8 cellular contexts compared by ENCODE assay signal in the genomic region with DNA sequence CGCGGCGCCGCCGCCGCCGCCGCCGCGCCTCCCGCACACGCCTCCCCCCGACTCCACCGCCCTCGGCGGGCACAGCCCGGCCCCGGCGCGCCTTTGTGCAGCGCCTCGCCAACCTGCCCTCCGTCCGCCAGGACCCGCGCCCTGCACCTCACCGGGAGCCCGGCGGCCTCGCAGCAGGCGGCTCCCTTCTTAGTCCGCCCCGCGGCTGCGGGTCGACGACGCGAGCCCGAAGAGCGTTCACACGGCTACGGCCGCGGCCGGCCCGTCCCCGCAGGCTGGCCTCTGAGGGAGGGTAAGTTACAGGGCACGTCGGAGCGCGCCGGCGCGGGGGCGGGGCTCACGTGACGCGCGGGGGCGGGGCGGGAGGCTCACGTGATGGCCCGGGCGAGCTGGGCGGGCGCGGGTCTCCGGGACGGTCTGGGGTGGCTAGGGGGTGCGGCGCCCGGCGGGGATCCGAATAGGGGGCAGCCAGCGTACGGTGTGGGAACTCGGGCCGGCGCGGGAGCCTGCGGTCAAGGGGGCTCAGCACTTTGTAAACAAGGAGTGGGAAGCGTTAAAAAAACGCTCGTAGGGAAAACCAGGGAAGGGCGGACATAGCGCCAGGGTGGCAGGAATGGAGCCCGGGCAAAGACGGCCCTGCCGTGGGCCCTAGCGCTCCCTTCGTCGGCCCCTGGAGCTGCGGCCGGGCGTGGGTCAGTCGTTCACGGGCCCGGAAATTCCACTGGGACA. TPM values are rescaled to one million over a fixed set of nuclear protein-coding genes. Genes with fewer than 3 reads are reported as not detected.
DNase-seq lines count a peak whose midpoint lies in the region; ATAC-seq and TF ChIP-seq lines count a peak whose summit lies in the region.

A gene with protein sequence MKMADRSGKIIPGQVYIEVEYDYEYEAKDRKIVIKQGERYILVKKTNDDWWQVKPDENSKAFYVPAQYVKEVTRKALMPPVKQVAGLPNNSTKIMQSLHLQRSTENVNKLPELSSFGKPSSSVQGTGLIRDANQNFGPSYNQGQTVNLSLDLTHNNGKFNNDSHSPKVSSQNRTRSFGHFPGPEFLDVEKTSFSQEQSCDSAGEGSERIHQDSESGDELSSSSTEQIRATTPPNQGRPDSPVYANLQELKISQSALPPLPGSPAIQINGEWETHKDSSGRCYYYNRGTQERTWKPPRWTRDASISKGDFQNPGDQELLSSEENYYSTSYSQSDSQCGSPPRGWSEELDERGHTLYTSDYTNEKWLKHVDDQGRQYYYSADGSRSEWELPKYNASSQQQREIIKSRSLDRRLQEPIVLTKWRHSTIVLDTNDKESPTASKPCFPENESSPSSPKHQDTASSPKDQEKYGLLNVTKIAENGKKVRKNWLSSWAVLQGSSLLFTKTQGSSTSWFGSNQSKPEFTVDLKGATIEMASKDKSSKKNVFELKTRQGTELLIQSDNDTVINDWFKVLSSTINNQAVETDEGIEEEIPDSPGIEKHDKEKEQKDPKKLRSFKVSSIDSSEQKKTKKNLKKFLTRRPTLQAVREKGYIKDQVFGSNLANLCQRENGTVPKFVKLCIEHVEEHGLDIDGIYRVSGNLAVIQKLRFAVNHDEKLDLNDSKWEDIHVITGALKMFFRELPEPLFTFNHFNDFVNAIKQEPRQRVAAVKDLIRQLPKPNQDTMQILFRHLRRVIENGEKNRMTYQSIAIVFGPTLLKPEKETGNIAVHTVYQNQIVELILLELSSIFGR (minus strand): TSS at position 301 of the 729 bp plus-strand sequence. CDS start 19,976 bp downstream, outside the sequence.

- no peaks in the 10 kb centered on the region for H3K27me3 ChIP-seq in A673 (replicated peaks; ENCODE audit: insufficient read depth, low read depth, low read length, poor library complexity)

- no TSS peak for BruUV-seq in A673 (replicated peaks; lab: Mats Ljungman, UMichigan)

- TF ChIP-seq CTCF in A673 (conservative IDR thresholded peaks at IDR 0.05; ENCODE audit: low read depth, low read length), result no peak
- no peak for TF ChIP-seq CTCF in coronary artery (IDR thresholded peaks at IDR 0.05)

- CTCF ChIA-PET in A673 (lab: Charles Lee), result no interaction called here

- no peaks in the 10 kb centered on the region for H3K36me3 ChIP-seq in A673 (ENCODE audit: insufficient read depth, low read length, poor library complexity, severe bottlenecking)

- POLR2A ChIA-PET in A673 (lab: Charles Lee; ENCODE audit: low non-redundant PET), result no interaction called here

- H3K4me3 ChIP-seq in A673 (ENCODE audit: low read depth, low read length, poor library complexity, severe bottlenecking) (peak within 1 kb of the TSS; percentile 97), coronary artery (peak within 1 kb of the TSS; percentile 97)

- DNase-seq in A673 (ENCODE audit: low spot score), result peak; percentile 90
- peak; percentile 86 for DNase-seq in NCI-H2227 (lab: John Stamatoyannopoulos, UW; ENCODE audit: unreplicated experiment)
- peak; percentile 76 to 80 for DNase-seq in activated CD4-positive, alpha-beta T cell treated with anti-CD3 and anti-CD28 coated beads for 4 hours
- peak; percentile 93 for DNase-seq in coronary artery (ENCODE audit: low spot score)
- DNase-seq in left colon, result peak; percentile 89 to 95
- DNase-seq in stimulated activated CD4-positive, alpha-beta T cell treated with anti-CD3 and anti-CD28 coated beads, Interleukin-1b, Interleukin-23, amount 100 ng/mL, for 24 hours (ENCODE audit: low read depth in 4 of 4, low spot score in 1 of 4), result peak; percentile 67 to 77 (median 71)

- peak within 1 kb of the TSS; percentile 95 for H3K27ac ChIP-seq in A673 (ENCODE audit: low read depth, low read length, poor library complexity, severe bottlenecking)
- peak within 1 kb of the TSS; percentile 95 to 96 for H3K27ac ChIP-seq in coronary artery

- peaks cover 8% of the 10 kb centered on the region for H3K4me1 ChIP-seq in A673 (ENCODE audit: insufficient read depth, low read length, poor library complexity, severe bottlenecking)

- no peaks in the 10 kb centered on the region for H3K9me3 ChIP-seq in A673 (ENCODE audit: low read depth, low read length, poor library complexity, severe bottlenecking)

- intact Hi-C loops in A673 (cut with micrococcal nuclease; ENCODE audit: unreplicated experiment), result no loop called here
- intact Hi-C loops in left colon (cut with DNase I, micrococcal nuclease), result no loop called here

- ATAC-seq in GM18517 (IDR thresholded peaks at IDR 0.05; ENCODE audit: unreplicated experiment), result peak; percentile 70
- ATAC-seq in HG03025 (IDR thresholded peaks at IDR 0.05; ENCODE audit: low FRiP score, unreplicated experiment), result peak; percentile 70
- ATAC-seq in left colon, result peak; percentile 89

RNA-seq across cellular contexts. Expression of the gene that starts here (rescaled TPM):
- total RNA-seq in A673 (2021) (28.3 and 30.0 TPM in 2 replicates), left colon (10 to 100 TPM; 38.2 to 46.9 TPM)

Comparison
In these comparisons a context has a peak if more than half of its experiments do, and no peak if none do; other contexts are left out.
1. Peak in every context shown above with its lines: DNase-seq, ATAC-seq, H3K4me3 ChIP-seq and H3K27ac ChIP-seq.